Comparison of ENCODE assay signal across 8 cellular contexts in the genomic region with DNA sequence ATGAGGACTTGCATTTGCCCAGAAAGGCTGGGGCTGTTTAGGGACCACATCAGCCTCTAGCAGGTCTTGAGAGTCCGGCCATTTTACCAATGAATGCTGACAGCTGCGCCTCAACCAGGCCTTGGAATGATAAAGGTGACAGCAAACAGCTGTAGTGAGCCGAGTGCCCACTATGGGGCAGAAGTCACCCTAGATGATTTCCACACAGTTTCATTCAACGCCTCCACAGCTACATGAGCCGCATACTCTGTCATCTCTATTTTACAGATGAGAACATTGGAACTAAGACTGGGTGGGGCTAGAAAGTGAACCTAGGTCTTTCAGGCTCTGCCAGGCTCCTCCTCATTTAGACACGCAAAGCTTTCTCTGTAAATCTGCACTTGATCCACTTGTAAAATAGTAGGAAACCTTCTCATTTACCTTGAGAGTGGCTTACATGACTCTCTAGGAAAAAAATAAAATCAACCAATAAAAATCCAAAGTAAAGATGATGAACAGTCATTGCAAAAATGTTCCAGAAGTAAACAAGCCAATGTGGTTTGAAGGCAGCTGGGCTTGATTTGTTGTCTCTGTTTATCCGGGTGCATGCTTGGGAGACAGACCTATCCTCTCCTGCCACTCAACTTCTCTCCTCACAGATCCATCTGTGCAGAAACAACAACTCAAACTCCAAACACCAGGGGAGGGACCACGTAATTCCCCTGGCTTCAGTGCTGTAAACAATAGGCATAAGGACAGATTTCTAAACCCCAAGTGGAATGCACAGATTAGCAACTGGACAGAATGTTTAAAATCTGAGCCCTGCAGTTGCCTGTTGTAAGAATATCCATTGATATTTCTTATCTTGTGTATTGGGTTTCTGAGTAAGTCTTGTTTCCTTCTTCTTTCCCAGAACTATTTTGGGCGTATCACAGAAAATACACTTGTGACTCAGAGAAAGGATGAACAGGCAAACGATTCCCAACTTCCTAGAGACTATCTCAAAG. TPM values are rescaled to one million over a fixed set of nuclear protein-coding genes. Genes with fewer than 3 reads are reported as not detected.
DNase-seq lines count a peak whose midpoint lies in the region; ATAC-seq and TF ChIP-seq lines count a peak whose summit lies in the region.

No MANE protein-coding gene starts in this region.

- intact Hi-C loops in activated T-helper 2 cell treated with anti-CD3 and anti-CD28 coated beads, Interferon-gamma antibody, Interleukin-2, Interleukin-4, amounts not matched to agents 10 μg/mL and 5 μg/mL and 100 μg/mL, durations not matched to agents 14 hours and 24 hours and 36 hours (cut with micrococcal nuclease) = loop anchor here (2.0 to 10.0 kb wide), 3 partner anchors 120 to 318 kb away; a partner anchor contains a TSS
- intact Hi-C loops in posterior cingulate gyrus (cut with DNase I) = loop anchor here (10.0 kb wide), 1 partner anchor 120 kb away; no protein-coding TSS in a partner anchor

- no peak overlapping the region for H3K27ac Mint-ChIP-seq in activated T-helper 2 cell treated with anti-CD3 and anti-CD28 coated beads, Interferon-gamma antibody, Interleukin-2, Interleukin-4, amounts not matched to agents 10 μg/mL and 5 μg/mL and 100 μg/mL, durations not matched to agents 14 hours and 24 hours and 36 hours

- H3K4me3 Mint-ChIP-seq in activated T-helper 2 cell treated with anti-CD3 and anti-CD28 coated beads, Interferon-gamma antibody, Interleukin-2, Interleukin-4, amounts not matched to agents 10 μg/mL and 5 μg/mL and 100 μg/mL, durations not matched to agents 14 hours and 24 hours and 36 hours (ENCODE audit: low read depth) = no peak overlapping the region

- ATAC-seq in HG03175 (IDR thresholded peaks at IDR 0.05; ENCODE audit: unreplicated experiment) (peak; percentile 74), HG02938 (IDR thresholded peaks at IDR 0.05; ENCODE audit: unreplicated experiment) (no peak), HG03039 (IDR thresholded peaks at IDR 0.05; ENCODE audit: unreplicated experiment) (no peak)

- no peaks in the 10 kb centered on the region for H3K27me3 ChIP-seq in GM06990 (replicated peaks; ENCODE audit: control insufficient read depth, insufficient read depth, low read length)

- peaks cover 6% of the 10 kb centered on the region for H3K27me3 Mint-ChIP-seq in activated T-helper 2 cell treated with anti-CD3 and anti-CD28 coated beads, Interferon-gamma antibody, Interleukin-2, Interleukin-4, amounts not matched to agents 10 μg/mL and 5 μg/mL and 100 μg/mL, durations not matched to agents 14 hours and 24 hours and 36 hours (ENCODE audit: low read depth)

- peak; percentile 42 for DNase-seq in GM06990 (ENCODE audit: extremely low read depth, insufficient read length)
- DNase-seq in NOMO-1 treated with dmso at 0.1 percent for 144 hours (lab: John Stamatoyannopoulos, UW; ENCODE audit: unreplicated experiment) = peak; percentile 71
- DNase-seq in activated T-helper 2 cell treated with anti-CD3 and anti-CD28 coated beads, Interferon-gamma antibody, Interleukin-2, Interleukin-4, amounts not matched to agents 10 μg/mL and 5 μg/mL and 100 μg/mL, durations not matched to agents 14 hours and 24 hours and 36 hours (ENCODE audit: low spot score) = peak; percentile 22
- peak; percentile 80 for DNase-seq in globus pallidus (ENCODE audit: low spot score)
- DNase-seq in posterior cingulate gyrus = peak in 8 of 10 donors; percentile 22 to 94 (median 62)

- H3K4me3 ChIP-seq in GM06990 (replicated peaks; ENCODE audit: low read depth, low read length) = no peak overlapping the region

- H3K9me3 Mint-ChIP-seq in activated T-helper 2 cell treated with anti-CD3 and anti-CD28 coated beads, Interferon-gamma antibody, Interleukin-2, Interleukin-4, amounts not matched to agents 10 μg/mL and 5 μg/mL and 100 μg/mL, durations not matched to agents 14 hours and 24 hours and 36 hours = no peaks in the 10 kb centered on the region

- TF ChIP-seq CTCF in GM06990 (IDR thresholded peaks at IDR 0.05; ENCODE audit: insufficient read depth, low read length, poor library complexity, severe bottlenecking) = peak; percentile 63

- H3K4me1 Mint-ChIP-seq in activated T-helper 2 cell treated with anti-CD3 and anti-CD28 coated beads, Interferon-gamma antibody, Interleukin-2, Interleukin-4, amounts not matched to agents 10 μg/mL and 5 μg/mL and 100 μg/mL, durations not matched to agents 14 hours and 24 hours and 36 hours (ENCODE audit: low read depth) = peaks cover 17% of the 10 kb centered on the region

- peaks cover 36% of the 10 kb centered on the region for H3K36me3 Mint-ChIP-seq in activated T-helper 2 cell treated with anti-CD3 and anti-CD28 coated beads, Interferon-gamma antibody, Interleukin-2, Interleukin-4, amounts not matched to agents 10 μg/mL and 5 μg/mL and 100 μg/mL, durations not matched to agents 14 hours and 24 hours and 36 hours (ENCODE audit: low read depth)

- H3K36me3 ChIP-seq in GM06990 (ENCODE audit: control insufficient read depth, insufficient read depth, low read length) = peaks cover 28% of the 10 kb centered on the region

RNA-seq across cellular contexts. Expression of a gene that starts 31.5 kb away (rescaled TPM):
- total RNA-seq in activated T-helper 2 cell treated with anti-CD3 and anti-CD28 coated beads, Interferon-gamma antibody, Interleukin-2, Interleukin-4, amounts not matched to agents 10 μg/mL and 5 μg/mL and 100 μg/mL, durations not matched to agents 14 hours and 24 hours and 36 hours = not detected in 2 replicates

Comparison
In these comparisons a context has a peak if more than half of its experiments do, and no peak if none do; other contexts are left out.
1. DNase-seq: peak in every context shown above with its lines; median percentile 80 in globus pallidus; 71 in NOMO-1 treated with dmso at 0.1 percent for 144 hours; 62 in posterior cingulate gyrus; 42 in GM06990; 22 in activated T-helper 2 cell treated with anti-CD3 and anti-CD28 coated beads, Interferon-gamma antibody, Interleukin-2, Interleukin-4, amounts not matched to agents 10 μg/mL and 5 μg/mL and 100 μg/mL, durations not matched to agents 14 hours and 24 hours and 36 hours.